Comparison of ENCODE assay signal across 28 cellular contexts in genomic region chr10:45551387-45551786, GRCh38.
"Had no signal": no experiment of that assay in that cellular context is flagged by ENCODE, and none has a peak within 500 bp of the region (broad histone marks: within the 10 kb centered on the region; RNA-seq: fewer than 3 reads in every experiment).

No MANE protein-coding gene starts in this region.

- ATAC-seq: activated CD8-positive, alpha-beta T cell treated with anti-CD3 and anti-CD28 coated beads for 36 hours; activated T-cell treated with anti-CD3 and anti-CD28 coated beads, Interleukin-2, amount 50 U/mL, for 4 hours; body of pancreas; Right ventricle myocardium inferior had no signal

- H3K4me1 ChIP-seq: breast epithelium had no signal

- H3K4me3 ChIP-seq: adrenal gland, body of pancreas, breast epithelium, MG63 had no signal

- H3K4me3 Mint-ChIP-seq: activated CD4-positive, alpha-beta T cell treated with anti-CD3 and anti-CD28 coated beads, Interleukin-2, amount 10 ng/mL, durations not matched to agents 24 days and 14 days; activated CD8-positive, alpha-beta T cell treated with anti-CD3 and anti-CD28 coated beads for 36 hours; activated T-cell treated with anti-CD3 and anti-CD28 coated beads, Interleukin-2, amount 50 U/mL, for 4 hours had no signal

- H3K27ac ChIP-seq: adrenal gland, body of pancreas, breast epithelium, RWPE1, WERI-Rb-1 had no signal

- H3K9me3 Mint-ChIP-seq: activated CD4-positive, alpha-beta T cell treated with anti-CD3 and anti-CD28 coated beads, Interleukin-2, amount 10 ng/mL, durations not matched to agents 24 days and 14 days; activated CD8-positive, alpha-beta T cell treated with anti-CD3 and anti-CD28 coated beads for 36 hours; activated T-cell treated with anti-CD3 and anti-CD28 coated beads, Interleukin-2, amount 50 U/mL, for 4 hours had no signal

- H3K9me3 ChIP-seq: adrenal gland, body of pancreas, breast epithelium, MG63 had no signal

- H3K27me3 Mint-ChIP-seq: activated CD4-positive, alpha-beta T cell treated with anti-CD3 and anti-CD28 coated beads, Interleukin-2, amount 10 ng/mL, durations not matched to agents 24 days and 14 days; activated CD8-positive, alpha-beta T cell treated with anti-CD3 and anti-CD28 coated beads for 36 hours had no signal

- H3K27me3 ChIP-seq: adrenal gland, body of pancreas, breast epithelium, MG63 had no signal

- H3K27ac Mint-ChIP-seq: activated CD4-positive, alpha-beta T cell treated with anti-CD3 and anti-CD28 coated beads, Interleukin-2, amount 10 ng/mL, durations not matched to agents 24 days and 14 days; activated CD8-positive, alpha-beta T cell treated with anti-CD3 and anti-CD28 coated beads for 36 hours had no signal

- DNase-seq: activated CD4-positive, alpha-beta T cell treated with anti-CD3 and anti-CD28 coated beads, Interleukin-2, amount 10 ng/mL, durations not matched to agents 24 days and 14 days; activated CD4-positive, alpha-beta T cell treated with anti-CD3 and anti-CD28 coated beads, Interleukin-2, amount 50 U/mL, for 4 hours; activated CD8-positive, alpha-beta T cell treated with anti-CD3 and anti-CD28 coated beads for 36 hours; activated effector memory CD4-positive, alpha-beta T cell treated with anti-CD3 and anti-CD28 coated beads, Interleukin-2, amount 50 U/mL, for 16 hours; activated naive CD4-positive, alpha-beta T cell; activated naive CD4-positive, alpha-beta T cell treated with anti-CD3 and anti-CD28 coated beads, Interleukin-2, amount 50 U/mL, for 16 hours; activated T-cell treated with anti-CD3 and anti-CD28 coated beads, Interleukin-2, amount 50 U/mL, for 4 hours; adrenal gland; body of pancreas; cerebellar nuclear complex; Kasumi-1; KG1; MG63; NCI-H1048; NCI-H1105 treated with DMSO at 0.1 percent for 48 hours; NCI-H1436; NCI-H1694; NCI-H1930; NCI-H2081 treated with DMSO at 0.1 percent for 48 hours; NCI-H345; NCI-H524 treated with DMSO at 0.1 percent for 48 hours; NK-92 treated with Interleukin-12 subunit alpha and Interleukin-12 subunit beta, amount 100 ng/mL, for 24 hours; SIG-M5; T1000; WERI-Rb-1 had no signal

- H3K36me3 ChIP-seq: adrenal gland, breast epithelium, MG63, WERI-Rb-1 had no signal
